Comparison of ENCODE assay signal across 3 cellular contexts in the genomic region with DNA sequence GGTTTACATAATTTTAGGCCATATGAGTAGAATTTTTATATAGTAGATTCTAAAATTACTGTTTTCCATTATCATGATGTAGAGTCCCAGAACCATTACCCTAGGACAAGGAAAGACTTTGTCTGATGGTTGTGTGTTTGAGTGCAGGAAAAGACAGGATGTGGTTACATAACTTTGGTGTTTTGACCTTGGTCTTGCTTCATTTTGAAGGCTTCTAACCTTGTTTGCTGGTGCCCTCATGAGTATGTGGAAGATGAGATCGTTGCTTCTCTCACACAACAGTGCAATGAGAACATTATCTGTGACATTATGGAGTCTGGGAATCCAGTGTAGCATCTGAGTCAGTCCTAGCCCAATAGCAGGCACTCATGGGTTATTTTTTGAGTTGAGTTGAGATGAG.
A peak's percentile ranks its signal among the peaks of the same experiment; 100 is the strongest.
TF ChIP-seq lines count a peak whose summit lies in the region.

No MANE protein-coding gene starts in this region.

TF ChIP-seq in K562, 482 proteins besides CTCF, POLR2A, EP300 and RAD21 (continues in another document):
- TF ChIP-seq ZBTB40 (IDR thresholded peaks at IDR 0.05) (no peak), ZBTB40 (CRISPR knock-in tag; IDR thresholded peaks at IDR 0.05) (no peak)

TF ChIP-seq in liver, 16 proteins besides CTCF, POLR2A, EP300 and RAD21:
- no peak for TF ChIP-seq REST (IDR thresholded peaks at IDR 0.05)
- TF ChIP-seq EGR1 (IDR thresholded peaks at IDR 0.05; ENCODE audit: low read depth in 2 of 2) = no peak
- TF ChIP-seq ZBTB33 (IDR thresholded peaks at IDR 0.05) = no peak
- peak in 1 of 2 donors; percentile 25 for TF ChIP-seq HNF4A (conservative IDR thresholded peaks at IDR 0.05)
- TF ChIP-seq JUND (IDR thresholded peaks at IDR 0.05) = no peak
- no peak for TF ChIP-seq ATF3 (IDR thresholded peaks at IDR 0.05)
- TF ChIP-seq FOXA1 (IDR thresholded peaks at IDR 0.05) = no peak
- no peak for TF ChIP-seq NR2F2 (IDR thresholded peaks at IDR 0.05)
TF ChIP-seq in liver: peak in this region for 1.

TF ChIP-seq in SK-N-SH, 30 proteins besides CTCF, POLR2A, EP300 and RAD21 (continued from another document):
- TF ChIP-seq, protein P1, sequence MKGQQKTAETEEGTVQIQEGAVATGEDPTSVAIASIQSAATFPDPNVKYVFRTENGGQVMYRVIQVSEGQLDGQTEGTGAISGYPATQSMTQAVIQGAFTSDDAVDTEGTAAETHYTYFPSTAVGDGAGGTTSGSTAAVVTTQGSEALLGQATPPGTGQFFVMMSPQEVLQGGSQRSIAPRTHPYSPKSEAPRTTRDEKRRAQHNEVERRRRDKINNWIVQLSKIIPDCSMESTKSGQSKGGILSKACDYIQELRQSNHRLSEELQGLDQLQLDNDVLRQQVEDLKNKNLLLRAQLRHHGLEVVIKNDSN (IDR thresholded peaks at IDR 0.05; ENCODE audit: borderline replicate concordance, low read depth) = no peak
- TF ChIP-seq REST (IDR thresholded peaks at IDR 0.05; ENCODE audit: low read depth, low read length) (no peak), YY1 (IDR thresholded peaks at IDR 0.05; ENCODE audit: low read depth) (no peak), RCOR1 (IDR thresholded peaks at IDR 0.05; ENCODE audit: low read length) (no peak), TEAD4 (IDR thresholded peaks at IDR 0.05; ENCODE audit: borderline replicate concordance, insufficient read depth) (no peak), GATA2 (CRISPR knock-in tag; IDR thresholded peaks at IDR 0.05) (no peak), POLR2AphosphoS5 (IDR thresholded peaks at IDR 0.05; ENCODE audit: low read depth, low read length) (no peak), FOSL2 (IDR thresholded peaks at IDR 0.05; ENCODE audit: borderline replicate concordance, low read depth) (no peak), EZH2phosphoT487 (IDR thresholded peaks at IDR 0.05; ENCODE audit: borderline replicate concordance, low read depth) (no peak), JUND (IDR thresholded peaks at IDR 0.05) (no peak), GABPA (IDR thresholded peaks at IDR 0.05; ENCODE audit: low read depth) (no peak), SMC3 (IDR thresholded peaks at IDR 0.05; ENCODE audit: low read depth, low read length) (no peak), SIN3A (IDR thresholded peaks at IDR 0.05; ENCODE audit: borderline replicate concordance, low read depth, low read length) (no peak)
